Comparison of ENCODE assay signal across 9 cellular contexts in the genomic region with DNA sequence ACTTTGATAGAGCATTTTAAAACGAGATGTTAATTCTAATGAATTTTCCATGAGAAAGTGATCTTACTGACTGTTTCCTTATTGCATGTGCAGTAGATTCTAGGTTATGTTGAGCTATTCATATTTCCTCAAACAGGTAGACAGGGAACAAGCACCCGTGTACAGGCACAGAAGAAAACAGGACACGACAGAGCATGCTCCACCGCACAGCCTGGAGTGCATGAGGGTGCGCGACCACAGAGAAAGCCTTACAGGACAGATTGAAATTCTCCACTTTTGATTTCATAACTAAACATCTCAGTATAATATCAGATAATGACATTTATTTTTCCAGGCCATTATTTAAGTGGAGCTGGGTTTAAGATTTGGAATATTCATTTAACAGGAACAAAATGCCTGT. TPM values are rescaled to one million over a fixed set of nuclear protein-coding genes. Genes with fewer than 3 reads are reported as not detected.
"Had no signal": no experiment of that assay in that cellular context is flagged by ENCODE, and none has a peak within 500 bp of the region (broad histone marks: within the 10 kb centered on the region; RNA-seq: fewer than 3 reads in every experiment).

No MANE protein-coding gene starts in this region.

RNA-seq across cellular contexts. Expression of gene TRIM77, which starts 41.9 kb away (rescaled TPM):
- polyA plus RNA-seq: neural cell, ovary, pancreas, psoas muscle, right cardiac atrium, sigmoid colon, small intestine, smooth muscle cell, spleen had no signal
